ENCODE assay signal across 1 cellular context in genomic region chr3:149397528-149397927, GRCh38.
TF ChIP-seq lines count a peak whose summit lies in the region.

No MANE protein-coding gene starts in this region.

TF ChIP-seq in SK-N-SH treated with all-trans-retinoic acid at 6 μM for 48 hours, 23 proteins besides CTCF, POLR2A, EP300 and RAD21 (continued from another document):
- peak; percentile 74; the same call in 1 of the 2 replicates for TF ChIP-seq CSRNP3 (CRISPR knock-in tag; IDR thresholded peaks at IDR 0.05)
